ENCODE assay signal across 10 cellular contexts in genomic region chr10:95793401-95794045, GRCh38. TPM values are rescaled to one million over a fixed set of nuclear protein-coding genes. Genes with fewer than 3 reads are reported as not detected.
DNase-seq lines count a peak whose midpoint lies in the region; ATAC-seq and TF ChIP-seq lines count a peak whose summit lies in the region.
"Had no signal": no experiment of that assay in that cellular context is flagged by ENCODE, and none has a peak within 500 bp of the region (broad histone marks: within the 10 kb centered on the region; RNA-seq: fewer than 3 reads in every experiment).

No MANE protein-coding gene starts in this region.

- TF ChIP-seq CTCF in activated B cell treated with CpG ODN at 0.5 μM for 24 hours (IDR thresholded peaks at IDR 0.05) (no peak), mesothelial cell of epicardium (IDR thresholded peaks at IDR 0.05; ENCODE audit: unreplicated experiment) (no peak)

- H3K27me3 Mint-ChIP-seq in activated B cell treated with CpG ODN at 0.5 μM for 24 hours, result no peaks in the 10 kb centered on the region
- no peaks in the 10 kb centered on the region for H3K27me3 Mint-ChIP-seq in naive B cell
- peaks cover 20% of the 10 kb centered on the region for H3K27me3 Mint-ChIP-seq in mesothelial cell of epicardium (ENCODE audit: low read depth)

- H3K36me3 Mint-ChIP-seq in activated B cell treated with CpG ODN at 0.5 μM for 24 hours (ENCODE audit: low read depth), result peaks cover 27% of the 10 kb centered on the region
- peaks cover 0 to 6% of the 10 kb centered on the region in 2 donors for H3K36me3 Mint-ChIP-seq in naive B cell
- H3K36me3 Mint-ChIP-seq in mesothelial cell of epicardium, result no peaks in the 10 kb centered on the region
- H3K36me3 Mint-ChIP-seq: T-cell had no signal

- intact Hi-C loops in activated B cell treated with CpG ODN at 0.5 μM for 24 hours (cut with micrococcal nuclease), result loop anchor here (1.0 kb wide), 3 partner anchors 9 to 39 kb away; no protein-coding TSS in a partner anchor

- peak; percentile 42 for ATAC-seq in GM21825 (IDR thresholded peaks at IDR 0.05; ENCODE audit: unreplicated experiment)
- ATAC-seq in activated B cell treated with CpG ODN at 0.5 μM for 24 hours (ENCODE audit: low read depth), result peak; percentile 77
- ATAC-seq in naive B cell (ENCODE audit: low read depth in 2 of 2), result peak; percentile 90 to 91
- ATAC-seq: T-cell had no signal

- POLR2A ChIA-PET in activated B cell treated with CpG ODN at 0.5 μM for 24 hours (lab: Charles Lee), result interaction anchor here (0.7 to 14.6 kb wide), 15 partner anchors 9 to 100 kb away, joined by 3 to 298 read pairs (median 5); partner anchors contain the start of genes ENTPD1 and TCTN3

- peak overlapping the region; percentile 46; the same call in 1 of the 2 replicates for H3K4me3 ChIP-seq in GM08714 (ENCODE audit: low read length)

- H3K27ac Mint-ChIP-seq in activated B cell treated with CpG ODN at 0.5 μM for 24 hours, result peak overlapping the region; percentile 94
- peak overlapping the region; percentile 87 to 97 (median 94) for H3K27ac Mint-ChIP-seq in naive B cell
- H3K27ac Mint-ChIP-seq in mesothelial cell of epicardium, result no peak overlapping the region

- H3K4me1 Mint-ChIP-seq in activated B cell treated with CpG ODN at 0.5 μM for 24 hours (peaks cover 94% of the 10 kb centered on the region), naive B cell (peaks cover 73 to 75% (median 74%) of the 10 kb centered on the region in 3 donors), mesothelial cell of epicardium (no peaks in the 10 kb centered on the region)

- no peaks in the 10 kb centered on the region for H3K9me3 Mint-ChIP-seq in activated B cell treated with CpG ODN at 0.5 μM for 24 hours
- peaks cover 0 to 6% (median 0%) of the 10 kb centered on the region in 7 donors for H3K9me3 Mint-ChIP-seq in naive B cell
- H3K9me3 Mint-ChIP-seq in mesothelial cell of epicardium, result peaks cover 5% of the 10 kb centered on the region
- H3K9me3 Mint-ChIP-seq: T-cell had no signal

- DNase-seq in activated B cell treated with CpG ODN at 0.5 μM for 24 hours (no peak), naive B cell (peak; percentile 55), NCI-H187 treated with DMSO at 0.1 percent for 48 hours (lab: John Stamatoyannopoulos, UW) (no peak), mesothelial cell of epicardium (ENCODE audit: low spot score in 2 of 2, unreplicated experiment in 2 of 2) (no peak), dermis blood vessel endothelial cell (no peak), superior temporal gyrus (ENCODE audit: extremely low spot score) (no peak)
- DNase-seq: DND-41 had no signal

- H3K4me3 Mint-ChIP-seq in activated B cell treated with CpG ODN at 0.5 μM for 24 hours, result peak overlapping the region; percentile 71
- H3K4me3 Mint-ChIP-seq in naive B cell, result peak overlapping the region in 7 of 8 donors; percentile 58 to 71 (median 68)
- H3K4me3 Mint-ChIP-seq in mesothelial cell of epicardium, result no peak overlapping the region
- H3K4me3 Mint-ChIP-seq: T-cell had no signal

- CTCF ChIA-PET in activated B cell treated with CpG ODN at 0.5 μM for 24 hours (lab: Charles Lee), result interaction anchor here (0.8 to 3.2 kb wide), 7 partner anchors 9 to 100 kb away, joined by 3 to 18 read pairs (median 4); partner anchors contain the start of gene TCTN3

RNA-seq across cellular contexts. Expression of gene ENTPD1, which starts 37.6 kb away (rescaled TPM):
- 187 TPM in 2 replicates for total RNA-seq in activated B cell treated with CpG ODN at 0.5 μM for 24 hours
- 10 to 100 TPM; 39.0 to 59.2 (median 48.9) TPM for polyA plus RNA-seq in naive B cell (ENCODE audit: low read depth in 6 of 6)
- total RNA-seq in mesothelial cell of epicardium, result 1.1 to 1.5 TPM (median 1.2 TPM) in 3 replicates
- 32.2 and 54.4 TPM in 2 replicates for total RNA-seq in dermis blood vessel endothelial cell

Comparison
In these comparisons a context has a peak if more than half of its experiments do, and no peak if none do; other contexts are left out.
1. RNA of gene ENTPD1, which starts 37.6 kb away (total RNA-seq): 187 TPM in activated B cell treated with CpG ODN at 0.5 μM for 24 hours and 32.2 to 54.4 TPM in dermis blood vessel endothelial cell; 1.1 to 1.5 TPM in mesothelial cell of epicardium; every median in the first group is over 10 times any median in the second.
2. Peak in every context shown above with its lines, with median percentiles within 50 percentile points of each other: ATAC-seq.